2 cellular contexts compared by ENCODE assay signal in the genomic region with DNA sequence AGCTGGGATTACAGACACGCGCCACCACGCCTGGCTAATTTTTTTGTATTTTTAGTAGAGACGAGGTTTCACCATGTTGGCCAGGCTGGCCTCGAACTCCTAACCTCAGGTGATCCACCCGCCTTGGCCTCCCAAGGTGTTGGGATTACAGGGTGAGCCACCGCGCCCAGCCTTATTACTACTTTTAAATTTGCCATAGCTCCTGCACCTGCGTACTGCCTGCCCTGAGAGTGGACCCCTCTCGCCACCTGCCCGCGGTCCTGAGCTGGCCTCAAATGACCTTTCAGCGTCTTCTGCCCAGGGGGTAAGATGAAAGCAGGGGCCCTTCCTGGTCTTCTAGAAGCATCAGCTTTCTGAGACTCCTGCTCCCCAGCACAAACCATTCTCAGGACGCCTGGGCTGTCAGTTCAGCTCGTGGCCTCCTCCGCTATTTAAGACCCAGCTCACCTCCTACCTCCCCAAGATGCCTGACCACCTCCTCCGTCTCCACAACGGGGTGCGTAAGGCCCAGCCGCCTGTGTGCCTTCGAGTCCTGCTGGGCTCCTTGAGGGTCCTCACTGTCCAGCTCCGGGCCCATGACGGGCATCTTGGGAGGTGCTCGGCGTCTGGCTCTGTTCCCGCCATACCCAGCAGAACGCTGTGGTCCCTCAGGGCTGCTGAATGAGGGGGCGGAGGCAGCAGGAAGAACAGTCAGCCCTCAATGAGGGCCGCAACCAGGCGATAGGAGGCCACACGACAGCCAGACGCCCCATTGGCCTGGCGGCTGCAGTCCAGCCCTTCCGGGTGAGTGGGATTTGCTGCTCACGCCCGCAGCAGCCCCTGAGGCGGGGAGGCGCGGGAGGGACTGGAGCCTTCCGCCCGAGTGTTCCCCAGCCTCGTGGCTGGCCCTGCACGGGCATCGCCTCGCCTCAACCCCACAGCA.
TF ChIP-seq lines count a peak whose summit lies in the region.

No MANE protein-coding gene starts in this region.

TF ChIP-seq in IMR-90, 13 proteins besides CTCF, POLR2A, EP300 and RAD21 (continued from another document):
- TF ChIP-seq, protein P1, sequence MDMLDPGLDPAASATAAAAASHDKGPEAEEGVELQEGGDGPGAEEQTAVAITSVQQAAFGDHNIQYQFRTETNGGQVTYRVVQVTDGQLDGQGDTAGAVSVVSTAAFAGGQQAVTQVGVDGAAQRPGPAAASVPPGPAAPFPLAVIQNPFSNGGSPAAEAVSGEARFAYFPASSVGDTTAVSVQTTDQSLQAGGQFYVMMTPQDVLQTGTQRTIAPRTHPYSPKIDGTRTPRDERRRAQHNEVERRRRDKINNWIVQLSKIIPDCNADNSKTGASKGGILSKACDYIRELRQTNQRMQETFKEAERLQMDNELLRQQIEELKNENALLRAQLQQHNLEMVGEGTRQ (IDR thresholded peaks at IDR 0.05; ENCODE audit: low read depth, low read length), result no peak
- TF ChIP-seq CEBPB (IDR thresholded peaks at IDR 0.05; ENCODE audit: low read depth, low read length) (no peak), RCOR1 (IDR thresholded peaks at IDR 0.05; ENCODE audit: insufficient replicate concordance, low read length) (no peak), SMC3 (IDR thresholded peaks at IDR 0.05; ENCODE audit: low read depth, low read length) (no peak), BHLHE40 (IDR thresholded peaks at IDR 0.05; ENCODE audit: low read depth, low read length) (no peak), MAZ (IDR thresholded peaks at IDR 0.05; ENCODE audit: borderline replicate concordance, low read depth, low read length) (no peak), FOS (IDR thresholded peaks at IDR 0.05; ENCODE audit: low read depth, low read length) (no peak), MAFK (IDR thresholded peaks at IDR 0.05; ENCODE audit: low read depth, low read length) (no peak), ELK1 (IDR thresholded peaks at IDR 0.05; ENCODE audit: borderline replicate concordance, low read depth, low read length) (no peak), RFX5 (IDR thresholded peaks at IDR 0.05; ENCODE audit: low read depth, low read length) (no peak), MXI1 (IDR thresholded peaks at IDR 0.05; ENCODE audit: borderline replicate concordance, low read depth, low read length) (no peak)

TF ChIP-seq in endothelial cell of umbilical vein, 7 proteins besides CTCF, POLR2A, EP300 and RAD21 (continued from another document):
- TF ChIP-seq, protein P2, sequence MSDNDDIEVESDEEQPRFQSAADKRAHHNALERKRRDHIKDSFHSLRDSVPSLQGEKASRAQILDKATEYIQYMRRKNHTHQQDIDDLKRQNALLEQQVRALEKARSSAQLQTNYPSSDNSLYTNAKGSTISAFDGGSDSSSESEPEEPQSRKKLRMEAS (IDR thresholded peaks at IDR 0.05; ENCODE audit: insufficient read depth, insufficient read length), result no peak
- no peak for TF ChIP-seq EZH2 (IDR thresholded peaks at IDR 0.05; ENCODE audit: borderline replicate concordance, low read depth, low read length, severe bottlenecking)
TF ChIP-seq in endothelial cell of umbilical vein: peak in this region for 0.
